Comparison of ENCODE assay signal across 24 cellular contexts in the genomic region with DNA sequence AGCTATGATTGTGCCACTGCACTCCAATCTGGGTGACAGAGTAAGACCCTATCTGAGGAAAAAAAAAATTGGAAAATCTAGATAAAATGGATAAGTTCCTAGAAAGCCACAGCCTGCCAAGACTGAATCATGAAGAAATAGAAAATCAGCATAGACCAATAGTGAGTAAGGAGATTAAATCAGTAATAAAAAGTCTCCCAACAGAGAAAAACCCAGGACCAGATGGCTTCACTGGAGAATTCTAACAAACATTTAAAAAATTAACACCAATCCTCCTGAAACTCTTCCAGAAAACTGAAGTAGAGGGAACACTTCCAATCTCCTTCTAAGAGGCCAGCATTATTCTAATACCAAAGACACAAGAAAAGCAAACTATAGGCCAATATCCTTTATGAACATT. TPM values are rescaled to one million over a fixed set of nuclear protein-coding genes. Genes with fewer than 3 reads are reported as not detected.
DNase-seq lines count a peak whose midpoint lies in the region; ATAC-seq, FAIRE-seq and TF ChIP-seq lines count a peak whose summit lies in the region.
"Had no signal": no experiment of that assay in that cellular context is flagged by ENCODE, and none has a peak within 500 bp of the region (broad histone marks: within the 10 kb centered on the region; RNA-seq: fewer than 3 reads in every experiment).

No MANE protein-coding gene starts in this region.

- no peaks in the 10 kb centered on the region for H3K36me3 Mint-ChIP-seq in stimulated activated effector memory CD8-positive, alpha-beta T cell treated with anti-CD3 and anti-CD28 coated beads, Interleukin-12 subunit alpha, Interleukin-12 subunit beta, amount 100 ng/mL, for 72 hours
- H3K36me3 Mint-ChIP-seq in osteocyte (ENCODE audit: unreplicated experiment): no peaks in the 10 kb centered on the region
- H3K36me3 Mint-ChIP-seq: CD14-positive monocyte; CD8-positive, alpha-beta memory T cell had no signal

- intact Hi-C loops in colonic mucosa (cut with DNase I): no loop called here

- no peaks in the 10 kb centered on the region for H3K36me3 ChIP-seq in colonic mucosa
- H3K36me3 ChIP-seq in SJCRH30: no peaks in the 10 kb centered on the region
- H3K36me3 ChIP-seq: BE2C; BLaER1 treated with 17β-estradiol and CSF1 and Interleukin-3, amounts not matched to agents 10 nM and 100 nM had no signal

- TF ChIP-seq CTCF in colonic mucosa (IDR thresholded peaks at IDR 0.05) (no peak), osteocyte (IDR thresholded peaks at IDR 0.05) (no peak)

- H3K4me3 ChIP-seq in colonic mucosa: no peak overlapping the region
- H3K4me3 ChIP-seq in SJCRH30: no peak overlapping the region
- H3K4me3 ChIP-seq: BLaER1 treated with 17β-estradiol and CSF1 and Interleukin-3, amounts not matched to agents 10 nM and 100 nM; GM23248 had no signal

- no peaks in the 10 kb centered on the region for H3K27me3 ChIP-seq in colonic mucosa
- no peaks in the 10 kb centered on the region for H3K27me3 ChIP-seq in SJCRH30
- H3K27me3 ChIP-seq: BE2C; BLaER1 treated with 17β-estradiol and CSF1 and Interleukin-3, amounts not matched to agents 10 nM and 100 nM had no signal

- H3K27ac ChIP-seq in colonic mucosa (no peak overlapping the region), SJCRH30 (no peak overlapping the region)
- H3K27ac ChIP-seq: BLaER1 treated with 17β-estradiol and CSF1 and Interleukin-3, amounts not matched to agents 10 nM and 100 nM; GM23248 had no signal

- FAIRE-seq in endometrium (lab: Jason Lieb, UNC): peak; percentile 45
- FAIRE-seq: G401.6, GM12892, GM19239, H1 had no signal

- DNase-seq in EH (ENCODE audit: low read depth) (peak; percentile 36), inferior parietal cortex (ENCODE audit: extremely low spot score) (peak; percentile 21), colonic mucosa (no peak), SJCRH30 (no peak), NCI-H524 (lab: John Stamatoyannopoulos, UW) (no peak), osteocyte (ENCODE audit: extremely low spot score, unreplicated experiment) (no peak)
- no peak for DNase-seq in stimulated activated effector memory CD8-positive, alpha-beta T cell treated with anti-CD3 and anti-CD28 coated beads, Interleukin-12 subunit alpha, Interleukin-12 subunit beta, amount 100 ng/mL, for 72 hours (ENCODE audit: low spot score in 2 of 2)
- DNase-seq: AML-193; BE2C; Calu3; CD4-positive, alpha-beta T cell; CD8-positive, alpha-beta memory T cell; DMS53; DMS79 treated with DMSO at 0.1 percent for 48 hours; GM23248; H7; HCEC 1CT had no signal

- no peak overlapping the region for H3K9ac ChIP-seq in colonic mucosa (ENCODE audit: low read depth in 2 of 2, low read length in 2 of 2)
- H3K9ac ChIP-seq: BLaER1 treated with 17β-estradiol and CSF1 and Interleukin-3, amounts not matched to agents 10 nM and 100 nM; GM23248 had no signal

- H3K4me1 ChIP-seq in colonic mucosa: no peaks in the 10 kb centered on the region
- H3K4me1 ChIP-seq in SJCRH30: peaks cover 6% of the 10 kb centered on the region
- H3K4me1 ChIP-seq: BE2C had no signal

- H3K4me3 Mint-ChIP-seq in stimulated activated effector memory CD8-positive, alpha-beta T cell treated with anti-CD3 and anti-CD28 coated beads, Interleukin-12 subunit alpha, Interleukin-12 subunit beta, amount 100 ng/mL, for 72 hours: no peak overlapping the region
- H3K4me3 Mint-ChIP-seq in osteocyte (ENCODE audit: unreplicated experiment): no peak overlapping the region
- H3K4me3 Mint-ChIP-seq: CD14-positive monocyte; CD4-positive, alpha-beta T cell; CD8-positive, alpha-beta memory T cell had no signal

- H3K9me3 Mint-ChIP-seq in stimulated activated effector memory CD8-positive, alpha-beta T cell treated with anti-CD3 and anti-CD28 coated beads, Interleukin-12 subunit alpha, Interleukin-12 subunit beta, amount 100 ng/mL, for 72 hours: no peaks in the 10 kb centered on the region
- no peaks in the 10 kb centered on the region for H3K9me3 Mint-ChIP-seq in osteocyte (ENCODE audit: unreplicated experiment)
- H3K9me3 Mint-ChIP-seq: CD4-positive, alpha-beta T cell; CD8-positive, alpha-beta memory T cell had no signal

- H3K27ac Mint-ChIP-seq in stimulated activated effector memory CD8-positive, alpha-beta T cell treated with anti-CD3 and anti-CD28 coated beads, Interleukin-12 subunit alpha, Interleukin-12 subunit beta, amount 100 ng/mL, for 72 hours: peak overlapping the region; percentile 29
- no peak overlapping the region for H3K27ac Mint-ChIP-seq in osteocyte (ENCODE audit: unreplicated experiment)
- H3K27ac Mint-ChIP-seq: CD4-positive, alpha-beta T cell; CD8-positive, alpha-beta memory T cell had no signal

- H3K27me3 Mint-ChIP-seq in osteocyte (ENCODE audit: unreplicated experiment): no peaks in the 10 kb centered on the region
- H3K27me3 Mint-ChIP-seq: CD4-positive, alpha-beta T cell; CD8-positive, alpha-beta memory T cell had no signal

- H3K9me3 ChIP-seq in colonic mucosa (no peaks in the 10 kb centered on the region), SJCRH30 (replicated peaks) (no peaks in the 10 kb centered on the region)
- H3K9me3 ChIP-seq: BE2C had no signal

- no peaks in the 10 kb centered on the region for H3K4me1 Mint-ChIP-seq in stimulated activated effector memory CD8-positive, alpha-beta T cell treated with anti-CD3 and anti-CD28 coated beads, Interleukin-12 subunit alpha, Interleukin-12 subunit beta, amount 100 ng/mL, for 72 hours
- peaks cover 14% of the 10 kb centered on the region for H3K4me1 Mint-ChIP-seq in osteocyte (ENCODE audit: unreplicated experiment)
- H3K4me1 Mint-ChIP-seq: CD14-positive monocyte; CD8-positive, alpha-beta memory T cell had no signal

- no peak for ATAC-seq in stimulated activated effector memory CD8-positive, alpha-beta T cell treated with anti-CD3 and anti-CD28 coated beads, Interleukin-12 subunit alpha, Interleukin-12 subunit beta, amount 100 ng/mL, for 72 hours

RNA-seq across cellular contexts. Expression of gene LIMK1, which starts 8.9 kb away (rescaled TPM):
- total RNA-seq in colonic mucosa (10 to 100 TPM; 11.1 to 16.5 TPM), osteocyte (19.8 and 20.3 TPM in 2 replicates)
- 43.2 and 43.4 TPM in 2 replicates for total RNA-seq in SJCRH30 (2014; rRNA removed; shearing (Covaris generic))

RNA-seq across cellular contexts. Expression of gene ELN, which starts 46.8 kb away (rescaled TPM):
- total RNA-seq in colonic mucosa (10 to 100 TPM in 1 of 2 donors, 1 to 10 TPM in 1; 6.9 to 12.6 TPM), osteocyte (13.3 and 13.5 TPM in 2 replicates)
- 100 and 110 TPM in 2 replicates for total RNA-seq in SJCRH30 (2014; rRNA removed; shearing (Covaris generic))
- total RNA-seq: CD4-positive, alpha-beta T cell; CD8-positive, alpha-beta memory T cell had no signal

Comparison
In these comparisons a context has a peak if more than half of its experiments do, and no peak if none do; other contexts are left out.
1. DNase-seq: peak in EH (single experiment) and inferior parietal cortex (single experiment); none in stimulated activated effector memory CD8-positive, alpha-beta T cell treated with anti-CD3 and anti-CD28 coated beads, Interleukin-12 subunit alpha, Interleukin-12 subunit beta, amount 100 ng/mL, for 72 hours (0 of 2), colonic mucosa (single experiment), SJCRH30 (0 of 2), NCI-H524 (0 of 2) and osteocyte (single experiment).